In the genomic region with DNA sequence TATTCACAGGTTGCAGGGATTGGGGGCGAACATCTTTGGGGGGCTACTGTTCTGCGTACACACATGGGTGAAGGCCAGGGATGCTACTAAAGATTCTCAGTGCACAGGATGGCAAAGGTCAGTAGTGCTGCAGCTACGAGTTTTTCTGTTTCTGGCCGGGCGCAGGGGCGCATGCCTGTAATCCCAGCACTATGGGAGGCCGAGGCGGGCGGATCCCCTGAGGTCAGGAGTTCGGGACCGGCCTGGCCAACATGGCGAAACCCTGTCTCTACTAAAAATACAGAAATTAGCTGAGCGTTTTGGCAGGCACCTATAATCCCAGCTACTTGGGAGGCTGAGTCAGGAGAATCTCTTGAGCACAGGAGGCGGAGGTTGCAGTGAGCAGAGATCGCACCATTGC, we compare ENCODE assay signal across 33 cellular contexts. TPM values are rescaled to one million over a fixed set of nuclear protein-coding genes. Genes with fewer than 3 reads are reported as not detected.
"Had no signal": no experiment of that assay in that cellular context is flagged by ENCODE, and none has a peak within 500 bp of the region (broad histone marks: within the 10 kb centered on the region; RNA-seq: fewer than 3 reads in every experiment).

No MANE protein-coding gene starts in this region.

- H3K36me3 Mint-ChIP-seq: activated naive CD4-positive, alpha-beta T cell treated with anti-CD3 and anti-CD28 coated beads, Interleukin-2, amount 50 U/mL, for 24 hours; brain had no signal

- H3K9me3 Mint-ChIP-seq: activated B cell treated with CpG ODN at 0.5 μM for 24 hours; activated CD8-positive, alpha-beta T cell treated with anti-CD3 and anti-CD28 coated beads for 36 hours; activated naive CD4-positive, alpha-beta T cell treated with anti-CD3 and anti-CD28 coated beads for 36 hours; activated naive CD4-positive, alpha-beta T cell treated with anti-CD3 and anti-CD28 coated beads, Interleukin-2, amount 50 U/mL, for 24 hours; activated naive CD8-positive, alpha-beta T cell treated with anti-CD3 and anti-CD28 coated beads for 36 hours; activated naive CD8-positive, alpha-beta T cell treated with anti-CD3 and anti-CD28 coated beads, Interleukin-2, amount 50 U/mL, for 24 hours; activated T-helper 1 cell treated with anti-CD3 and anti-CD28 coated beads, Interleukin-12 subunit alpha, Interleukin-12 subunit beta, Interleukin-2, Interleukin-4 antibody, amounts not matched to agents 30 ng/mL and 10 ng/mL and 1 ng/mL, durations not matched to agents 14 hours and 24 hours and 36 hours; activated T-helper 2 cell treated with anti-CD3 and anti-CD28 coated beads, Interferon-gamma antibody, Interleukin-2, Interleukin-4, amounts not matched to agents 10 μg/mL and 5 μg/mL and 100 μg/mL, durations not matched to agents 14 hours and 24 hours and 36 hours; brain had no signal

- H3K27ac Mint-ChIP-seq: activated B cell treated with CpG ODN at 0.5 μM for 24 hours; activated CD8-positive, alpha-beta T cell treated with anti-CD3 and anti-CD28 coated beads for 36 hours; activated naive CD4-positive, alpha-beta T cell treated with anti-CD3 and anti-CD28 coated beads for 36 hours; activated naive CD4-positive, alpha-beta T cell treated with anti-CD3 and anti-CD28 coated beads, Interleukin-2, amount 50 U/mL, for 24 hours; activated naive CD8-positive, alpha-beta T cell treated with anti-CD3 and anti-CD28 coated beads for 36 hours; activated naive CD8-positive, alpha-beta T cell treated with anti-CD3 and anti-CD28 coated beads, Interleukin-2, amount 50 U/mL, for 24 hours; activated T-helper 1 cell treated with anti-CD3 and anti-CD28 coated beads, Interleukin-12 subunit alpha, Interleukin-12 subunit beta, Interleukin-2, Interleukin-4 antibody, amounts not matched to agents 30 ng/mL and 10 ng/mL and 1 ng/mL, durations not matched to agents 14 hours and 24 hours and 36 hours; activated T-helper 2 cell treated with anti-CD3 and anti-CD28 coated beads, Interferon-gamma antibody, Interleukin-2, Interleukin-4, amounts not matched to agents 10 μg/mL and 5 μg/mL and 100 μg/mL, durations not matched to agents 14 hours and 24 hours and 36 hours; brain had no signal

- H3K4me3 Mint-ChIP-seq: activated B cell treated with CpG ODN at 0.5 μM for 24 hours; activated CD8-positive, alpha-beta T cell treated with anti-CD3 and anti-CD28 coated beads for 36 hours; activated naive CD4-positive, alpha-beta T cell treated with anti-CD3 and anti-CD28 coated beads for 36 hours; activated naive CD4-positive, alpha-beta T cell treated with anti-CD3 and anti-CD28 coated beads, Interleukin-2, amount 50 U/mL, for 24 hours; activated naive CD8-positive, alpha-beta T cell treated with anti-CD3 and anti-CD28 coated beads for 36 hours; activated naive CD8-positive, alpha-beta T cell treated with anti-CD3 and anti-CD28 coated beads, Interleukin-2, amount 50 U/mL, for 24 hours; activated T-helper 1 cell treated with anti-CD3 and anti-CD28 coated beads, Interleukin-12 subunit alpha, Interleukin-12 subunit beta, Interleukin-2, Interleukin-4 antibody, amounts not matched to agents 30 ng/mL and 10 ng/mL and 1 ng/mL, durations not matched to agents 14 hours and 24 hours and 36 hours; brain had no signal

- H3K4me3 ChIP-seq: adrenal gland, breast epithelium, cardiac muscle cell, colonic mucosa, esophagus squamous epithelium, gastroesophageal sphincter had no signal

- H3K36me3 ChIP-seq: adrenal gland, breast epithelium, cardiac muscle cell, colonic mucosa, esophagus squamous epithelium, gastroesophageal sphincter had no signal

- H3K27me3 ChIP-seq: adrenal gland, breast epithelium, colonic mucosa had no signal

- H3K27ac ChIP-seq: adrenal gland, breast epithelium, cardiac muscle cell, colonic mucosa, epithelial cell of prostate, esophagus squamous epithelium, gastroesophageal sphincter, WERI-Rb-1 had no signal

- H3K27me3 Mint-ChIP-seq: activated CD8-positive, alpha-beta T cell treated with anti-CD3 and anti-CD28 coated beads for 36 hours; activated naive CD4-positive, alpha-beta T cell treated with anti-CD3 and anti-CD28 coated beads, Interleukin-2, amount 50 U/mL, for 24 hours had no signal

- FAIRE-seq: endometrium had no signal

- H3K4me1 ChIP-seq: breast epithelium had no signal

- DNase-seq: activated B cell treated with CpG ODN at 0.5 μM for 24 hours; activated CD4-positive, alpha-beta T cell treated with anti-CD3 and anti-CD28 coated beads for 48 hours; activated CD4-positive, alpha-beta T cell treated with anti-CD3 and anti-CD28 coated beads, Interleukin-2, amount 50 U/mL, for 1 hour; activated CD4-positive, alpha-beta T cell treated with anti-CD3 and anti-CD28 coated beads, Interleukin-2, amount 50 U/mL, for 48 hours; activated CD8-positive, alpha-beta memory T cell treated with anti-CD3 and anti-CD28 coated beads for 24 hours; activated CD8-positive, alpha-beta T cell treated with anti-CD3 and anti-CD28 coated beads for 36 hours; activated effector memory CD4-positive, alpha-beta T cell treated with anti-CD3 and anti-CD28 coated beads, Interleukin-2, amount 50 U/mL, for 16 hours; activated naive CD4-positive, alpha-beta T cell treated with anti-CD3 and anti-CD28 coated beads for 36 hours; activated naive CD8-positive, alpha-beta T cell treated with anti-CD3 and anti-CD28 coated beads for 36 hours; activated naive CD8-positive, alpha-beta T cell treated with anti-CD3 and anti-CD28 coated beads, Interleukin-2, amount 50 U/mL, for 24 hours; activated T-cell treated with anti-CD3 and anti-CD28 coated beads, Interleukin-2, amount 50 U/mL, for 1 hour; activated T-cell treated with anti-CD3 and anti-CD28 coated beads, Interleukin-2, amount 50 U/mL, for 48 hours; adrenal gland; amygdala; aorta; central memory CD4-positive, alpha-beta T cell; cerebellar nuclear complex; colonic mucosa; effector CD8-positive, alpha-beta T cell; esophagus squamous epithelium; foreskin melanocyte; head of caudate nucleus; T1000; WERI-Rb-1 had no signal

- H3K9me3 ChIP-seq: adrenal gland, breast epithelium, colonic mucosa, esophagus squamous epithelium, gastroesophageal sphincter had no signal

RNA-seq across cellular contexts. Expression of gene NPW, which starts 6.1 kb away (rescaled TPM):
- total RNA-seq: breast epithelium, gastroesophageal sphincter had no signal
